In genomic region chr10:123392182-123392930, GRCh38 we compare ENCODE assay signal across 12 cellular contexts.
DNase-seq lines count a peak whose midpoint lies in the region; ATAC-seq and TF ChIP-seq lines count a peak whose summit lies in the region.
"Had no signal": no experiment of that assay in that cellular context is flagged by ENCODE, and none has a peak within 500 bp of the region (broad histone marks: within the 10 kb centered on the region; RNA-seq: fewer than 3 reads in every experiment).

No MANE protein-coding gene starts in this region.

- TF ChIP-seq POLR2A in gastrocnemius medialis (IDR thresholded peaks at IDR 0.05), result no peak

- no peak overlapping the region for H3K4me3 Mint-ChIP-seq in activated naive CD8-positive, alpha-beta T cell treated with anti-CD3 and anti-CD28 coated beads, Interleukin-2, amount 50 U/mL, for 24 hours
- no peak overlapping the region for H3K4me3 Mint-ChIP-seq in activated naive CD8-positive, alpha-beta T cell treated with anti-CD3 and anti-CD28 coated beads for 36 hours
- no peak overlapping the region for H3K4me3 Mint-ChIP-seq in progenitor cell of endocrine pancreas (ENCODE audit: low read depth)

- no peak overlapping the region for H3K4me3 ChIP-seq in gastrocnemius medialis
- H3K4me3 ChIP-seq: GM23248 had no signal

- in situ Hi-C loops in gastrocnemius medialis (cut with MboI; ENCODE audit: low sequenced_read_pairs in 4 of 4), result no loop called here

- TF ChIP-seq CTCF in progenitor cell of endocrine pancreas (IDR thresholded peaks at IDR 0.05; ENCODE audit: unreplicated experiment), result no peak
- TF ChIP-seq CTCF in gastrocnemius medialis (IDR thresholded peaks at IDR 0.05 in 4 of 5, conservative IDR thresholded peaks at IDR 0.05 in 1 of 5), result no peak

- intact Hi-C loops in gastrocnemius medialis (cut with DNase I; ENCODE audit: low total_unique reads), result no loop called here

- H3K27ac ChIP-seq in gastrocnemius medialis, result no peak overlapping the region
- H3K27ac ChIP-seq: GM23248, neutrophil had no signal

- H3K36me3 ChIP-seq in gastrocnemius medialis, result no peaks in the 10 kb centered on the region
- H3K36me3 ChIP-seq: neutrophil had no signal

- H3K27me3 Mint-ChIP-seq in activated naive CD8-positive, alpha-beta T cell treated with anti-CD3 and anti-CD28 coated beads, Interleukin-2, amount 50 U/mL, for 24 hours, result no peaks in the 10 kb centered on the region
- no peaks in the 10 kb centered on the region for H3K27me3 Mint-ChIP-seq in activated naive CD8-positive, alpha-beta T cell treated with anti-CD3 and anti-CD28 coated beads for 36 hours
- no peaks in the 10 kb centered on the region for H3K27me3 Mint-ChIP-seq in progenitor cell of endocrine pancreas

- H3K27me3 ChIP-seq in gastrocnemius medialis, result no peaks in the 10 kb centered on the region

- no peaks in the 10 kb centered on the region for H3K4me1 ChIP-seq in gastrocnemius medialis

- peaks cover 4% of the 10 kb centered on the region for H3K36me3 Mint-ChIP-seq in activated naive CD8-positive, alpha-beta T cell treated with anti-CD3 and anti-CD28 coated beads, Interleukin-2, amount 50 U/mL, for 24 hours (ENCODE audit: low read depth)
- H3K36me3 Mint-ChIP-seq in activated naive CD8-positive, alpha-beta T cell treated with anti-CD3 and anti-CD28 coated beads for 36 hours, result peaks cover 3% of the 10 kb centered on the region
- no peaks in the 10 kb centered on the region for H3K36me3 Mint-ChIP-seq in progenitor cell of endocrine pancreas (ENCODE audit: insufficient read depth)

- H3K27ac Mint-ChIP-seq in activated naive CD8-positive, alpha-beta T cell treated with anti-CD3 and anti-CD28 coated beads, Interleukin-2, amount 50 U/mL, for 24 hours, result no peak overlapping the region
- H3K27ac Mint-ChIP-seq in activated naive CD8-positive, alpha-beta T cell treated with anti-CD3 and anti-CD28 coated beads for 36 hours, result no peak overlapping the region
- no peak overlapping the region for H3K27ac Mint-ChIP-seq in progenitor cell of endocrine pancreas

- no peak for DNase-seq in activated naive CD8-positive, alpha-beta T cell treated with anti-CD3 and anti-CD28 coated beads, Interleukin-2, amount 50 U/mL, for 24 hours
- no peak for DNase-seq in activated naive CD8-positive, alpha-beta T cell treated with anti-CD3 and anti-CD28 coated beads for 36 hours
- DNase-seq in progenitor cell of endocrine pancreas (ENCODE audit: low spot score, unreplicated experiment), result no peak
- DNase-seq in gastrocnemius medialis, result no peak
- no peak for DNase-seq in NCI-H1417 (lab: John Stamatoyannopoulos, UW)
- DNase-seq in NCI-H146 (lab: John Stamatoyannopoulos, UW), result no peak
- DNase-seq: activated gamma-delta T cell, GM23248, NCI-H2029 treated with DMSO at 0.1 percent for 48 hours had no signal

- peaks cover 9% of the 10 kb centered on the region for H3K9me3 Mint-ChIP-seq in activated naive CD8-positive, alpha-beta T cell treated with anti-CD3 and anti-CD28 coated beads, Interleukin-2, amount 50 U/mL, for 24 hours
- peaks cover 9% of the 10 kb centered on the region for H3K9me3 Mint-ChIP-seq in activated naive CD8-positive, alpha-beta T cell treated with anti-CD3 and anti-CD28 coated beads for 36 hours
- H3K9me3 Mint-ChIP-seq in progenitor cell of endocrine pancreas (ENCODE audit: low read depth), result peaks cover 10% of the 10 kb centered on the region

- H3K4me1 Mint-ChIP-seq in activated naive CD8-positive, alpha-beta T cell treated with anti-CD3 and anti-CD28 coated beads, Interleukin-2, amount 50 U/mL, for 24 hours, result no peaks in the 10 kb centered on the region
- no peaks in the 10 kb centered on the region for H3K4me1 Mint-ChIP-seq in activated naive CD8-positive, alpha-beta T cell treated with anti-CD3 and anti-CD28 coated beads for 36 hours
- no peaks in the 10 kb centered on the region for H3K4me1 Mint-ChIP-seq in progenitor cell of endocrine pancreas (ENCODE audit: low read depth)

- H3K9me3 ChIP-seq in gastrocnemius medialis, result no peaks in the 10 kb centered on the region
- H3K9me3 ChIP-seq: neutrophil had no signal

- ATAC-seq in activated naive CD8-positive, alpha-beta T cell treated with anti-CD3 and anti-CD28 coated beads, Interleukin-2, amount 50 U/mL, for 24 hours, result peak; percentile 31
- peak; percentile 86 for ATAC-seq in HG02588 (IDR thresholded peaks at IDR 0.05; ENCODE audit: unreplicated experiment)
- peak; percentile 58 for ATAC-seq in HG03469 (IDR thresholded peaks at IDR 0.05; ENCODE audit: unreplicated experiment)
- no peak for ATAC-seq in gastrocnemius medialis

Comparison
In these comparisons a context has a peak if more than half of its experiments do, and no peak if none do; other contexts are left out.
1. ATAC-seq: peak in activated naive CD8-positive, alpha-beta T cell treated with anti-CD3 and anti-CD28 coated beads, Interleukin-2, amount 50 U/mL, for 24 hours (single experiment), HG02588 (single experiment) and HG03469 (single experiment); none in gastrocnemius medialis (0 of 2).